ENCODE assay signal across 32 cellular contexts in genomic region chr9:108086624-108087023, GRCh38.
"Had no signal": no experiment of that assay in that cellular context is flagged by ENCODE, and none has a peak within 500 bp of the region (broad histone marks: within the 10 kb centered on the region; RNA-seq: fewer than 3 reads in every experiment).

No MANE protein-coding gene starts in this region.

- H3K4me3 ChIP-seq: adrenal gland, body of pancreas, colonic mucosa, gastrocnemius medialis, heart right ventricle had no signal

- H3K27ac ChIP-seq: adrenal gland, body of pancreas, colonic mucosa, foreskin keratinocyte, gastrocnemius medialis, heart right ventricle had no signal

- H3K9me3 ChIP-seq: adrenal gland, body of pancreas, colonic mucosa, gastrocnemius medialis, heart right ventricle had no signal

- H3K4me1 ChIP-seq: adrenal gland, body of pancreas, colonic mucosa, foreskin keratinocyte, heart right ventricle had no signal

- H3K36me3 Mint-ChIP-seq: activated CD4-positive, alpha-beta memory T cell treated with anti-CD3 and anti-CD28 coated beads for 36 hours; activated CD8-positive, alpha-beta memory T cell treated with anti-CD3 and anti-CD28 coated beads, Interleukin-2, amount 10 ng/mL, durations not matched to agents 7 days and 5 days; activated naive CD4-positive, alpha-beta T cell treated with anti-CD3 and anti-CD28 coated beads, Interleukin-2, amount 50 U/mL, for 24 hours; activated naive CD8-positive, alpha-beta T cell treated with anti-CD3 and anti-CD28 coated beads for 36 hours had no signal

- H3K4me1 Mint-ChIP-seq: activated B cell treated with CpG ODN at 0.5 μM for 24 hours; activated CD4-positive, alpha-beta T cell treated with anti-CD3 and anti-CD28 coated beads for 36 hours; activated CD4-positive, alpha-beta T cell treated with anti-CD3 and anti-CD28 coated beads, Interleukin-2, amount 10 ng/mL, durations not matched to agents 24 days and 14 days; activated CD8-positive, alpha-beta memory T cell treated with anti-CD3 and anti-CD28 coated beads, Interleukin-2, amount 10 ng/mL, durations not matched to agents 7 days and 5 days; activated naive CD4-positive, alpha-beta T cell treated with anti-CD3 and anti-CD28 coated beads, Interleukin-2, amount 50 U/mL, for 24 hours; activated naive CD8-positive, alpha-beta T cell treated with anti-CD3 and anti-CD28 coated beads for 36 hours; activated naive CD8-positive, alpha-beta T cell treated with anti-CD3 and anti-CD28 coated beads, Interleukin-2, amount 50 U/mL, for 24 hours; T-helper 17 cell had no signal

- H3K27me3 ChIP-seq: adrenal gland, body of pancreas, colonic mucosa, foreskin keratinocyte, gastrocnemius medialis, heart right ventricle had no signal

- H3K27me3 Mint-ChIP-seq: activated B cell treated with CpG ODN at 0.5 μM for 24 hours; activated CD4-positive, alpha-beta memory T cell treated with anti-CD3 and anti-CD28 coated beads for 36 hours; activated CD4-positive, alpha-beta T cell treated with anti-CD3 and anti-CD28 coated beads for 36 hours; activated CD4-positive, alpha-beta T cell treated with anti-CD3 and anti-CD28 coated beads, Interleukin-2, amount 10 ng/mL, durations not matched to agents 24 days and 14 days; activated CD8-positive, alpha-beta memory T cell treated with anti-CD3 and anti-CD28 coated beads, Interleukin-2, amount 10 ng/mL, durations not matched to agents 7 days and 5 days; activated naive CD4-positive, alpha-beta T cell treated with anti-CD3 and anti-CD28 coated beads, Interleukin-2, amount 50 U/mL, for 24 hours; T-helper 17 cell had no signal

- H3K27ac Mint-ChIP-seq: activated B cell treated with CpG ODN at 0.5 μM for 24 hours; activated CD4-positive, alpha-beta memory T cell treated with anti-CD3 and anti-CD28 coated beads for 36 hours; activated CD4-positive, alpha-beta T cell treated with anti-CD3 and anti-CD28 coated beads for 36 hours; activated CD4-positive, alpha-beta T cell treated with anti-CD3 and anti-CD28 coated beads, Interleukin-2, amount 10 ng/mL, durations not matched to agents 24 days and 14 days; activated CD8-positive, alpha-beta memory T cell treated with anti-CD3 and anti-CD28 coated beads, Interleukin-2, amount 10 ng/mL, durations not matched to agents 7 days and 5 days; activated CD8-positive, alpha-beta T cell treated with anti-CD3 and anti-CD28 coated beads, Interleukin-2, amount 10 ng/mL, durations not matched to agents 7 days and 5 days; activated naive CD4-positive, alpha-beta T cell treated with anti-CD3 and anti-CD28 coated beads for 36 hours; activated naive CD4-positive, alpha-beta T cell treated with anti-CD3 and anti-CD28 coated beads, Interleukin-2, amount 50 U/mL, for 24 hours; activated naive CD8-positive, alpha-beta T cell treated with anti-CD3 and anti-CD28 coated beads for 36 hours; activated naive CD8-positive, alpha-beta T cell treated with anti-CD3 and anti-CD28 coated beads, Interleukin-2, amount 50 U/mL, for 24 hours; activated T-helper 1 cell treated with anti-CD3 and anti-CD28 coated beads, Interleukin-12 subunit alpha, Interleukin-12 subunit beta, Interleukin-2, Interleukin-4 antibody, amounts not matched to agents 30 ng/mL and 10 ng/mL and 1 ng/mL, durations not matched to agents 14 hours and 24 hours and 36 hours; activated T-helper 2 cell treated with anti-CD3 and anti-CD28 coated beads, Interferon-gamma antibody, Interleukin-2, Interleukin-4, amounts not matched to agents 10 μg/mL and 5 μg/mL and 100 μg/mL, durations not matched to agents 14 hours and 24 hours and 36 hours; T-helper 17 cell; T-helper 2 cell treated with Interferon-gamma antibody and Interleukin-4, amounts not matched to agents 5 μg/mL and 100 μg/mL, for 36 hours had no signal

- H3K4me3 Mint-ChIP-seq: activated B cell treated with CpG ODN at 0.5 μM for 24 hours; activated CD4-positive, alpha-beta memory T cell treated with anti-CD3 and anti-CD28 coated beads for 36 hours; activated CD4-positive, alpha-beta T cell treated with anti-CD3 and anti-CD28 coated beads for 36 hours; activated CD4-positive, alpha-beta T cell treated with anti-CD3 and anti-CD28 coated beads, Interleukin-2, amount 10 ng/mL, durations not matched to agents 24 days and 14 days; activated CD8-positive, alpha-beta memory T cell treated with anti-CD3 and anti-CD28 coated beads, Interleukin-2, amount 10 ng/mL, durations not matched to agents 7 days and 5 days; activated CD8-positive, alpha-beta T cell treated with anti-CD3 and anti-CD28 coated beads, Interleukin-2, amount 10 ng/mL, durations not matched to agents 7 days and 5 days; activated naive CD4-positive, alpha-beta T cell treated with anti-CD3 and anti-CD28 coated beads for 36 hours; activated naive CD4-positive, alpha-beta T cell treated with anti-CD3 and anti-CD28 coated beads, Interleukin-2, amount 50 U/mL, for 24 hours; activated naive CD8-positive, alpha-beta T cell treated with anti-CD3 and anti-CD28 coated beads for 36 hours; activated naive CD8-positive, alpha-beta T cell treated with anti-CD3 and anti-CD28 coated beads, Interleukin-2, amount 50 U/mL, for 24 hours; activated T-helper 1 cell treated with anti-CD3 and anti-CD28 coated beads, Interleukin-12 subunit alpha, Interleukin-12 subunit beta, Interleukin-2, Interleukin-4 antibody, amounts not matched to agents 30 ng/mL and 10 ng/mL and 1 ng/mL, durations not matched to agents 14 hours and 24 hours and 36 hours; T-helper 17 cell; T-helper 2 cell treated with Interferon-gamma antibody and Interleukin-4, amounts not matched to agents 5 μg/mL and 100 μg/mL, for 36 hours had no signal

- H3K36me3 ChIP-seq: adrenal gland, colonic mucosa, gastrocnemius medialis, heart right ventricle had no signal

- H3K9me3 Mint-ChIP-seq: activated B cell treated with CpG ODN at 0.5 μM for 24 hours; activated CD4-positive, alpha-beta memory T cell treated with anti-CD3 and anti-CD28 coated beads for 36 hours; activated T-helper 2 cell treated with anti-CD3 and anti-CD28 coated beads, Interferon-gamma antibody, Interleukin-2, Interleukin-4, amounts not matched to agents 10 μg/mL and 5 μg/mL and 100 μg/mL, durations not matched to agents 14 hours and 24 hours and 36 hours had no signal

- DNase-seq: activated B cell treated with CpG ODN at 0.5 μM for 24 hours; activated CD4-positive, alpha-beta memory T cell treated with anti-CD3 and anti-CD28 coated beads for 36 hours; activated CD4-positive, alpha-beta T cell treated with anti-CD3 and anti-CD28 coated beads for 36 hours; activated CD4-positive, alpha-beta T cell treated with anti-CD3 and anti-CD28 coated beads, Interleukin-2, amount 10 ng/mL, durations not matched to agents 24 days and 14 days; activated CD4-positive, CD25-positive, alpha-beta regulatory T cell treated with anti-CD3 and anti-CD28 coated beads, Interleukin-2, amount 50 U/mL, for 72 hours; activated CD8-positive, alpha-beta memory T cell treated with anti-CD3 and anti-CD28 coated beads, Interleukin-2, amount 10 ng/mL, durations not matched to agents 7 days and 5 days; activated CD8-positive, alpha-beta memory T cell treated with anti-CD3 and anti-CD28 coated beads, Interleukin-2, amount 50 U/mL, for 4 hours; activated CD8-positive, alpha-beta T cell treated with anti-CD3 and anti-CD28 coated beads, Interleukin-2, amount 10 ng/mL, durations not matched to agents 7 days and 5 days; activated effector memory CD4-positive, alpha-beta T cell treated with anti-CD3 and anti-CD28 coated beads, Interleukin-2, amount 50 U/mL, for 16 hours; activated naive CD4-positive, alpha-beta T cell treated with anti-CD3 and anti-CD28 coated beads for 36 hours; activated naive CD8-positive, alpha-beta T cell treated with anti-CD3 and anti-CD28 coated beads for 36 hours; activated naive CD8-positive, alpha-beta T cell treated with anti-CD3 and anti-CD28 coated beads, Interleukin-2, amount 50 U/mL, for 24 hours; activated T-cell treated with anti-CD3 and anti-CD28 coated beads, Interleukin-2, amount 50 U/mL, for 1 hour; activated T-cell treated with anti-CD3 and anti-CD28 coated beads, Interleukin-2, amount 50 U/mL, for 48 hours; adrenal gland; amygdala; aorta; body of pancreas; caudate nucleus; colonic mucosa; effector CD8-positive, alpha-beta T cell; foreskin keratinocyte; gastrocnemius medialis; glutamatergic neuron; heart right ventricle; T-helper 1 cell; T-helper 17 cell; T1000 had no signal
